In the genomic region with DNA sequence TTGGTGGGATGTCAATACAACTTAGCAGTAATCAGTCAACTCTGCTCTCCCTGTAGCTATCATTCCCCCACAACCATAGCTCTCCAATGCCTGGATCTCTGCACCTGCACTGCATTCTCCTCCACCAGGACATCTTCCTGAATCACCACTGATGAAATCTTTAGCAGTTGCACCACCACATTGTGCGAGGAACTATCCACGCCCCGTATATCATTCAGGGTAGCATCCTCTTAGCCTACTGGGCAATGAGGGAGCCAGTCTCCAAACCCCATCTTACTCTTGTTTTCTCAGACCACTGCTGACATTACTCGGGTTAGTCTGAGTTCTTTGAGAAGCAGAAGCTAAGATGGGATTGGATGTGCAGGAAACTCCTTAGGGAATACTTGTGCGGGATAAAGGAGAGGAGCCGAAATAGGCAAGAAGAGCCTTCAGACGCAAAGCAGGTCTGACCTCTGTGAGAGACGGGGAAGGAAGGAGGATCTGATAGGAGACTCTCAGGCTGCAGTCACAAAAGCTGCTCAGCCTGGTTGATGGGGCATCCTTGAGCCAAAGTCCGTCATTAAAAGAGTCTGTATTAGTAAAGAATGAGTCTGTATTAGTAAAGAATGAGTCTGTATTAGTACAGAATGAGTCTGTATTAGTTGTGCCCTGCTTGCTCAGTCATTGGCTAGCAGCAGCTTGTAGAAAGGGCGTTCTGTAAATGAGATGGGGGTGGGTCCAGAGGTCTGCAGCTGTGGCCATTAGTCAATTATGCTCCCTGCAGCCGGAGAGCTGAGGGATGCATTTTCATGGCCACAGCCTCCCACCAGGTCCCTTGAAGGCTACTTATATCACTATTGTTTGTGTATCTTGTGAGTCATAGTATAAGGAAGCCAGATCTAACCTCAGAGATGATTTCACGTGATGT, we compare ENCODE assay signal across 1 cellular context.
TF ChIP-seq lines count a peak whose summit lies in the region.

No MANE protein-coding gene starts in this region.

TF ChIP-seq in H1, 55 proteins besides CTCF, POLR2A, EP300 and RAD21 (continued from another document):
- no peak for TF ChIP-seq POU5F1 (IDR thresholded peaks at IDR 0.05; ENCODE audit: low read depth, low read length)
- no peak for TF ChIP-seq JUN (IDR thresholded peaks at IDR 0.05; ENCODE audit: low read depth, low read length)
- TF ChIP-seq MAFK (IDR thresholded peaks at IDR 0.05; ENCODE audit: low read depth, low read length) = no peak
- no peak for TF ChIP-seq TAF7 (optimal IDR thresholded peaks at IDR 0.05; ENCODE audit: borderline replicate concordance, low read depth, low read length)
- no peak for TF ChIP-seq CREB1 (IDR thresholded peaks at IDR 0.05)
- TF ChIP-seq KDM4A (IDR thresholded peaks at IDR 0.05; ENCODE audit: low read depth, low read length, severe bottlenecking) = no peak
- no peak for TF ChIP-seq CBX8 (IDR thresholded peaks at IDR 0.05; ENCODE audit: borderline replicate concordance, low read depth, low read length)
- TF ChIP-seq, protein P1, sequence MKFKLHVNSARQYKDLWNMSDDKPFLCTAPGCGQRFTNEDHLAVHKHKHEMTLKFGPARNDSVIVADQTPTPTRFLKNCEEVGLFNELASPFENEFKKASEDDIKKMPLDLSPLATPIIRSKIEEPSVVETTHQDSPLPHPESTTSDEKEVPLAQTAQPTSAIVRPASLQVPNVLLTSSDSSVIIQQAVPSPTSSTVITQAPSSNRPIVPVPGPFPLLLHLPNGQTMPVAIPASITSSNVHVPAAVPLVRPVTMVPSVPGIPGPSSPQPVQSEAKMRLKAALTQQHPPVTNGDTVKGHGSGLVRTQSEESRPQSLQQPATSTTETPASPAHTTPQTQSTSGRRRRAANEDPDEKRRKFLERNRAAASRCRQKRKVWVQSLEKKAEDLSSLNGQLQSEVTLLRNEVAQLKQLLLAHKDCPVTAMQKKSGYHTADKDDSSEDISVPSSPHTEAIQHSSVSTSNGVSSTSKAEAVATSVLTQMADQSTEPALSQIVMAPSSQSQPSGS (IDR thresholded peaks at IDR 0.05; ENCODE audit: low read length) = no peak
- TF ChIP-seq RNF2 (IDR thresholded peaks at IDR 0.05; ENCODE audit: borderline replicate concordance, low read depth, low read length, missing control alignments, poor library complexity, severe bottlenecking) = no peak
